Comparison of ENCODE assay signal across 12 cellular contexts in the genomic region with DNA sequence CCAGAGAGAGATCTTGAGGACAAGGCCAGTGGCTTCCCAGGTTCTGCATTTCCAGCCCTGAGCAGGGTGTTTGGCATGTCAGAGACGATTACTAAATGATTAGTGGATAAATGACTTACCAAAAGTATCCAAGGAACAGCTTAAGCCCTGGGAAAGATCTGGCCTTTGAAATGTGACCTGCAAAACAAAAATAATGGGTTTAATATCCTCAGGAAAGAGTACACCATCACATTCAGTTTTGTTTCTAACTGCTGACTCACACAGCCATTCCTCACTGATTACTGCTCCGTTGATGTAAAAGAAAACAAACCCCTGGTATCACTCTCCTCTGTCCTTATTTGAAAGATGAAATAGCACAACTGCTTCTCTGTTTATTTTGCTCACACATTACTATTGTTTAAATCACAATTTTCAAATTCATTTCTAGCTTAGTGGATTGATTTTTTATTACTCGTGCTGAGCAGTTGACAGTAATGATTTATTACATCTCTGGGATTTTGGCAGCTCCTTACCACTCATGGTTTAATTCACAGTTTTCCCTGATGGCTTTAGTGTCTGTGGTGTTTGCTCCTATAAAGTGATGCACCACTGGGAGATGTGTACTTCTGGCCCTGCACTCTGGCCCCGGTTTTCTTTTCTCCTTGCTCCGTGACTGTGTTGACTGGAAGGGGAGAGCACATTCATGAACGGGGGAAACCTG.
A peak's percentile ranks its signal among the peaks of the same experiment; 100 is the strongest.
DNase-seq lines count a peak whose midpoint lies in the region; ATAC-seq, FAIRE-seq and TF ChIP-seq lines count a peak whose summit lies in the region.
"Had no signal": no experiment of that assay in that cellular context is flagged by ENCODE, and none has a peak within 500 bp of the region (broad histone marks: within the 10 kb centered on the region; RNA-seq: fewer than 3 reads in every experiment).

No MANE protein-coding gene starts in this region.

- no peak for TF ChIP-seq EP300 in stomach (IDR thresholded peaks at IDR 0.05)

- H3K4me3 ChIP-seq in SJCRH30 (no peak overlapping the region), stomach (no peak overlapping the region)
- H3K4me3 ChIP-seq: GM23338, skin epidermis had no signal

- H3K4me1 ChIP-seq in SJCRH30: peaks cover 11% of the 10 kb centered on the region; the same call in 1 of the 2 replicates
- no peaks in the 10 kb centered on the region for H3K4me1 ChIP-seq in stomach

- ATAC-seq in HG02852 (IDR thresholded peaks at IDR 0.05; ENCODE audit: unreplicated experiment) (no peak), GM21619 (IDR thresholded peaks at IDR 0.05; ENCODE audit: unreplicated experiment) (no peak)
- ATAC-seq: GM23338 had no signal

- H3K36me3 ChIP-seq in SJCRH30 (no peaks in the 10 kb centered on the region), stomach (no peaks in the 10 kb centered on the region)

- H3K9me3 ChIP-seq in SJCRH30 (replicated peaks) (no peaks in the 10 kb centered on the region), stomach (no peaks in the 10 kb centered on the region)

- 40 to 52% (median 49%) methylated on average over 5 to 6 of the region's 6 CpGs for WGBS in stomach, 5 donors

- H3K27ac ChIP-seq in SJCRH30: 0 out of 2 replicates have a peak overlapping the region, but pooled peaks have one; percentile 11
- H3K27ac ChIP-seq in stomach: no peak overlapping the region
- H3K27ac ChIP-seq: 22Rv1, skin epidermis had no signal

- intact Hi-C loops in stomach (cut with DNase I; ENCODE audit: low total_unique reads): no loop called here

- no peak for TF ChIP-seq CTCF in stomach (IDR thresholded peaks at IDR 0.05)

- DNase-seq in DMS 273 (lab: John Stamatoyannopoulos, UW; ENCODE audit: unreplicated experiment) (peak; percentile 23), DMS 273 treated with DMSO at 0.1 percent for 48 hours (lab: John Stamatoyannopoulos, UW) (no peak), SJCRH30 (peak in 1 of 2 experiments; percentile 37), foreskin melanocyte (peak; percentile 44), urothelium cell line (ENCODE audit: low spot score) (peak; percentile 4), stomach (no peak)
- DNase-seq: activated CD4-positive, alpha-beta T cell treated with anti-CD3 and anti-CD28 coated beads, Interleukin-2, amount 50 U/mL, for 4 hours had no signal

- no peak for TF ChIP-seq POLR2A in stomach (IDR thresholded peaks at IDR 0.05)

- FAIRE-seq in urothelium cell line (lab: Jason Lieb, UNC): no peak

- no peaks in the 10 kb centered on the region for H3K27me3 ChIP-seq in SJCRH30
- H3K27me3 ChIP-seq in stomach: no peaks in the 10 kb centered on the region

Comparison
In these comparisons a context has a peak if more than half of its experiments do, and no peak if none do; other contexts are left out.
1. DNase-seq: peak in DMS 273 (single experiment), foreskin melanocyte (single experiment) and urothelium cell line (single experiment); none in DMS 273 treated with DMSO at 0.1 percent for 48 hours (single experiment) and stomach (single experiment).